In genomic region chr11:64000026-64000739, GRCh38 we compare ENCODE assay signal across 8 cellular contexts. TPM values are rescaled to one million over a fixed set of nuclear protein-coding genes. Genes with fewer than 3 reads are reported as not detected.
DNase-seq lines count a peak whose midpoint lies in the region; ATAC-seq and TF ChIP-seq lines count a peak whose summit lies in the region.

No MANE protein-coding gene starts in this region.

- H3K4me1 ChIP-seq in body of pancreas (peaks cover 40% of the 10 kb centered on the region), iPS-18a (ENCODE audit: control insufficient read depth, low read depth, low read length) (peaks cover 6% of the 10 kb centered on the region), smooth muscle cell (ENCODE audit: low read depth) (peaks cover 21% of the 10 kb centered on the region)

- H3F3A ChIP-seq in smooth muscle cell (ENCODE audit: low read depth) = no peaks in the 10 kb centered on the region

- intact Hi-C loops in body of pancreas (cut with DNase I) = loop anchor here (2.0 kb wide), 1 partner anchor 153 kb away; no protein-coding TSS in a partner anchor

- H3K4me2 ChIP-seq in smooth muscle cell = peak overlapping the region; percentile 92

- H3K9me3 ChIP-seq in body of pancreas = no peaks in the 10 kb centered on the region
- H3K9me3 ChIP-seq in iPS-18a (ENCODE audit: control insufficient read depth, low read depth, low read length) = no peaks in the 10 kb centered on the region
- no peaks in the 10 kb centered on the region for H3K9me3 ChIP-seq in smooth muscle cell (replicated peaks; ENCODE audit: low read depth)

- H2AFZ ChIP-seq in smooth muscle cell (ENCODE audit: low read depth) = no peak overlapping the region

- 19 to 20% methylated on average over 18 to 50 of the region's 67 CpGs for WGBS in body of pancreas, 2 donors
- WGBS in smooth muscle cell (ENCODE audit: low lambda C conversion rate) = 2% methylated on average over 34 of the region's 67 CpGs

- no peak overlapping the region for H3K9ac ChIP-seq in iPS-18a (ENCODE audit: low read length)
- no peak overlapping the region for H3K9ac ChIP-seq in smooth muscle cell (ENCODE audit: low read depth)

- H3K4me3 ChIP-seq in body of pancreas (no peak overlapping the region), iPS-18a (ENCODE audit: low read length) (peak overlapping the region; percentile 56), smooth muscle cell (peak overlapping the region; percentile 44)

- no peaks in the 10 kb centered on the region for H3K27me3 ChIP-seq in body of pancreas
- H3K27me3 ChIP-seq in iPS-18a (ENCODE audit: control insufficient read depth, insufficient read depth, low read length) = peaks cover 36% of the 10 kb centered on the region
- no peaks in the 10 kb centered on the region for H3K27me3 ChIP-seq in smooth muscle cell (ENCODE audit: low read depth)

- H3K36me3 ChIP-seq in body of pancreas (replicated peaks in 1 of 2; ENCODE audit: insufficient read depth in 1 of 2, low read depth in 2 of 2) = peaks cover 8 to 9% of the 10 kb centered on the region in 2 donors
- peaks cover 20% of the 10 kb centered on the region for H3K36me3 ChIP-seq in iPS-18a (ENCODE audit: control insufficient read depth, low read depth, low read length)
- no peaks in the 10 kb centered on the region for H3K36me3 ChIP-seq in smooth muscle cell (ENCODE audit: low read depth)

- TF ChIP-seq CTCF in VCaP (conservative IDR thresholded peaks at IDR 0.05) (peak; percentile 100), body of pancreas (IDR thresholded peaks at IDR 0.05) (peak; percentile 45 to 94 (median 81)), smooth muscle cell (IDR thresholded peaks at IDR 0.05; ENCODE audit: borderline replicate concordance, insufficient read depth, poor library complexity, severe bottlenecking) (peak; percentile 82)

- peaks cover 53% of the 10 kb centered on the region for H4K20me1 ChIP-seq in smooth muscle cell (ENCODE audit: low read depth)

- H3K27ac ChIP-seq in VCaP (peak overlapping the region; percentile 74), body of pancreas (no peak overlapping the region), iPS-18a (ENCODE audit: low read length) (no peak overlapping the region), smooth muscle cell (ENCODE audit: low read depth) (no peak overlapping the region)

- no peaks in the 10 kb centered on the region for H3K79me2 ChIP-seq in smooth muscle cell (ENCODE audit: low read depth)

- ATAC-seq in GM21447 (IDR thresholded peaks at IDR 0.05; ENCODE audit: unreplicated experiment) = peak; percentile 59
- peak; percentile 65 for ATAC-seq in body of pancreas
- no peak for ATAC-seq in GM21576 (IDR thresholded peaks at IDR 0.05; ENCODE audit: unreplicated experiment)
- no peak for ATAC-seq in HG02840 (IDR thresholded peaks at IDR 0.05; ENCODE audit: low FRiP score, unreplicated experiment)

- DNase-seq in AG08395 (ENCODE audit: low spot score) (peak; percentile 91), body of pancreas (peak; percentile 53 to 73 (median 63)), smooth muscle cell (lab: John Stamatoyannopoulos, UW; ENCODE audit: unreplicated experiment) (peak; percentile 58)

- TF ChIP-seq POLR2A in body of pancreas (IDR thresholded peaks at IDR 0.05) = no peak

RNA-seq across cellular contexts. Expression of gene OTUB1, which starts 13.9 kb away (rescaled TPM):
- total RNA-seq in body of pancreas = 10 to 100 TPM; 20.8 to 36.3 TPM
- 55.2 and 71.5 TPM in 2 replicates for total RNA-seq in smooth muscle cell
- polyA plus RNA-seq in smooth muscle cell = 155 and 164 TPM in 2 replicates

RNA-seq across cellular contexts. Expression of gene COX8A, which starts 25.8 kb away (rescaled TPM):
- 100 to 1,000 TPM in 1 of 2 donors, 10 to 100 TPM in 1; 51.9 to 184 TPM for total RNA-seq in body of pancreas
- 432 and 551 TPM in 2 replicates for total RNA-seq in smooth muscle cell
- polyA plus RNA-seq in smooth muscle cell = 534 and 549 TPM in 2 replicates

RNA-seq across cellular contexts. Expression of gene FLRT1, which starts 35.5 kb away (rescaled TPM):
- total RNA-seq in body of pancreas (under 1 TPM in 1 of 2 donors, not detected in 1; 0.26 TPM), smooth muscle cell (0.76 TPM in 1 of 2 replicates, not detected in the other)
- polyA plus RNA-seq in smooth muscle cell = 0.26 and 0.32 TPM in 2 replicates

Comparison
In these comparisons a context has a peak if more than half of its experiments do, and no peak if none do; other contexts are left out.
1. ATAC-seq: peak in GM21447 (single experiment) and body of pancreas (single experiment); none in GM21576 (single experiment) and HG02840 (single experiment).
2. H3K4me3 ChIP-seq: peak in iPS-18a (single experiment) and smooth muscle cell (single experiment); none in body of pancreas (0 of 2).
3. Peak in every context shown above with its lines, with median percentiles within 50 percentile points of each other: DNase-seq and CTCF ChIP-seq.